10 cellular contexts compared by ENCODE assay signal in the genomic region with DNA sequence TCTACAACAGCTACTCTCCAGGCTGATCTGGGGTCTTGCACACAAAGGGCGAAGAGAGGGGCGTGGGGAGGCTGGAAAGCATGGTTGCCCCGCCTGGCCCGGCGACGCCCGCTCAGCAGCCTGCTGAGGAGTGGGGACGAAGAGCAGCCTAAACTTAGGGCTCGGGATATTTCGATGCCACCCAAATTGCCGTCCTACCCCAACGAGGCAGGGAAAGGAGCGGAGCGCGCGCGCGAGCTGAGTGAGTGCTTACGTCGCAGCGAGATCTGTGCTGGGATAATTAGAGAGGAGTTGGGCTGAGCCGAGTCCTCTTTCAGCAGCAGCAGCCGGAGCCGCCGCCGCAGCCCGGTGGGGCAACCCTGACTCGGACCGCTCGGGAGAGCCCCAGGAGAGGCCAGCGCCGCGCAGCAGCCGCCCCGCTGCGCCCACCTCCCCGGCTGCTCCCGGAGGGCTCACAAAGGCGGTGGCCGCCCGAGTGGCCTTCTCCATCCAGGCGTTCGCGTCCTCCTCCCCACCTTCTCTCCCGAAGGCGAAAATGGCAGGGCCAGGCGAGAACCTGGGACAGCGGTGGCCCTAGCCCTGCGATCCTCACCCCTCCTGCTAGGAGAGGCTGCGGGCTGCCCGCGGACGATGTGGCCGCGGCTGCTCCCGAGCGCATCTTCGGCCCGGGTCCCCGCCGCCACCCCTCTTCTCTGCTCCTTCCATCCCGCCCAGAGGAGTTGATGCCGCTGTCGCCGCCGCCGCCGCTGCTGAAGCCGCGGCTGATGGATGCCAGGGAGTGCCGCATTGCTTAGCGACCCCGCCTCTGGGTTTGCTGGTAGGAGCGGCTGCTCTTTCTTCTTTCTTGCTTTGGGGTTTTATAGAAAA. TPM values are rescaled to one million over a fixed set of nuclear protein-coding genes. Genes with fewer than 3 reads are reported as not detected.
A peak's percentile ranks its signal among the peaks of the same experiment; 100 is the strongest.
DNase-seq lines count a peak whose midpoint lies in the region; ATAC-seq and TF ChIP-seq lines count a peak whose summit lies in the region.
"Had no signal": no experiment of that assay in that cellular context is flagged by ENCODE, and none has a peak within 500 bp of the region (broad histone marks: within the 10 kb centered on the region; RNA-seq: fewer than 3 reads in every experiment).

A gene with protein sequence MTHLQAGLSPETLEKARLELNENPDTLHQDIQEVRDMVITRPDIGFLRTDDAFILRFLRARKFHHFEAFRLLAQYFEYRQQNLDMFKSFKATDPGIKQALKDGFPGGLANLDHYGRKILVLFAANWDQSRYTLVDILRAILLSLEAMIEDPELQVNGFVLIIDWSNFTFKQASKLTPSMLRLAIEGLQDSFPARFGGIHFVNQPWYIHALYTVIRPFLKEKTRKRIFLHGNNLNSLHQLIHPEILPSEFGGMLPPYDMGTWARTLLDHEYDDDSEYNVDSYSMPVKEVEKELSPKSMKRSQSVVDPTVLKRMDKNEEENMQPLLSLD (plus strand): TSS at position 306 of the 867 bp plus-strand sequence. CDS start 1,543 bp downstream, outside the sequence.

- H3K9me3 ChIP-seq in mucosa of descending colon = no peaks in the 10 kb centered on the region

- no peaks in the 10 kb centered on the region for H3K9me3 Mint-ChIP-seq in activated T-helper 2 cell treated with anti-CD3 and anti-CD28 coated beads, Interferon-gamma antibody, Interleukin-2, Interleukin-4, amounts not matched to agents 10 μg/mL and 5 μg/mL and 100 μg/mL, durations not matched to agents 14 hours and 24 hours and 36 hours
- H3K9me3 Mint-ChIP-seq in activated CD4-positive, alpha-beta T cell treated with anti-CD3 and anti-CD28 coated beads, Interleukin-2, amount 10 ng/mL, durations not matched to agents 7 days and 5 days = no peaks in the 10 kb centered on the region

- TF ChIP-seq CTCF in AG04449 (IDR thresholded peaks at IDR 0.05; ENCODE audit: insufficient read depth, low read length, missing control alignments) (no peak), choroid plexus epithelial cell (conservative IDR thresholded peaks at IDR 0.05; ENCODE audit: low read depth, low read length) (no peak), mucosa of descending colon (IDR thresholded peaks at IDR 0.05) (no peak)

- H3K27ac Mint-ChIP-seq in activated T-helper 2 cell treated with anti-CD3 and anti-CD28 coated beads, Interferon-gamma antibody, Interleukin-2, Interleukin-4, amounts not matched to agents 10 μg/mL and 5 μg/mL and 100 μg/mL, durations not matched to agents 14 hours and 24 hours and 36 hours = no peak within 1 kb of the TSS
- H3K27ac Mint-ChIP-seq in activated CD4-positive, alpha-beta T cell treated with anti-CD3 and anti-CD28 coated beads, Interleukin-2, amount 10 ng/mL, durations not matched to agents 7 days and 5 days = no peak within 1 kb of the TSS

- no peaks in the 10 kb centered on the region for H3K4me1 ChIP-seq in mucosa of descending colon (ENCODE audit: low read depth)

- no peak within 1 kb of the TSS for H3K4me3 Mint-ChIP-seq in activated T-helper 2 cell treated with anti-CD3 and anti-CD28 coated beads, Interferon-gamma antibody, Interleukin-2, Interleukin-4, amounts not matched to agents 10 μg/mL and 5 μg/mL and 100 μg/mL, durations not matched to agents 14 hours and 24 hours and 36 hours (ENCODE audit: low read depth)
- no peak within 1 kb of the TSS for H3K4me3 Mint-ChIP-seq in activated CD4-positive, alpha-beta T cell treated with anti-CD3 and anti-CD28 coated beads, Interleukin-2, amount 10 ng/mL, durations not matched to agents 7 days and 5 days

- intact Hi-C loops in mucosa of descending colon (cut with DNase I, micrococcal nuclease) = no loop called here
- intact Hi-C loops in activated T-helper 2 cell treated with anti-CD3 and anti-CD28 coated beads, Interferon-gamma antibody, Interleukin-2, Interleukin-4, amounts not matched to agents 10 μg/mL and 5 μg/mL and 100 μg/mL, durations not matched to agents 14 hours and 24 hours and 36 hours (cut with micrococcal nuclease) = no loop called here

- CTCF ChIA-PET in AG04449 (lab: Yijun Ruan, JAX) = no interaction called here
- CTCF ChIA-PET in activated CD4-positive, alpha-beta T cell treated with anti-CD3 and anti-CD28 coated beads, Interleukin-2, amount 10 ng/mL, durations not matched to agents 7 days and 5 days (lab: Charles Lee) = no interaction called here

- no peaks in the 10 kb centered on the region for H3K36me3 Mint-ChIP-seq in activated T-helper 2 cell treated with anti-CD3 and anti-CD28 coated beads, Interferon-gamma antibody, Interleukin-2, Interleukin-4, amounts not matched to agents 10 μg/mL and 5 μg/mL and 100 μg/mL, durations not matched to agents 14 hours and 24 hours and 36 hours (ENCODE audit: low read depth)
- H3K36me3 Mint-ChIP-seq in activated CD4-positive, alpha-beta T cell treated with anti-CD3 and anti-CD28 coated beads, Interleukin-2, amount 10 ng/mL, durations not matched to agents 7 days and 5 days (ENCODE audit: low read depth) = no peaks in the 10 kb centered on the region

- POLR2A ChIA-PET in AG04449 (lab: Yijun Ruan, JAX) = no interaction called here
- POLR2A ChIA-PET in activated CD4-positive, alpha-beta T cell treated with anti-CD3 and anti-CD28 coated beads, Interleukin-2, amount 10 ng/mL, durations not matched to agents 7 days and 5 days (lab: Charles Lee) = no interaction called here

- ATAC-seq in mucosa of descending colon (peak; percentile 18), HG02973 (IDR thresholded peaks at IDR 0.05; ENCODE audit: unreplicated experiment) (no peak)

- DNase-seq in AG04449 (ENCODE audit: low read depth, low spot score) (no peak), NCI-H1930 (lab: John Stamatoyannopoulos, UW) (peak; percentile 45 to 51), choroid plexus epithelial cell (ENCODE audit: low read depth) (peak; percentile 23), mucosa of descending colon (no peak)
- no peak for DNase-seq in activated T-helper 2 cell treated with anti-CD3 and anti-CD28 coated beads, Interferon-gamma antibody, Interleukin-2, Interleukin-4, amounts not matched to agents 10 μg/mL and 5 μg/mL and 100 μg/mL, durations not matched to agents 14 hours and 24 hours and 36 hours (ENCODE audit: low spot score)
- no peak for DNase-seq in activated CD4-positive, alpha-beta T cell treated with anti-CD3 and anti-CD28 coated beads, Interleukin-2, amount 10 ng/mL, durations not matched to agents 7 days and 5 days
- DNase-seq in stimulated activated CD4-positive, alpha-beta T cell treated with anti-CD3 and anti-CD28 coated beads, Interleukin-4, amount 100 ng/mL, for 1 hour = no peak

- H3K4me3 ChIP-seq in AG04449 (ENCODE audit: low read depth, low read length) = peak within 1 kb of the TSS; percentile 36
- H3K4me3 ChIP-seq in choroid plexus epithelial cell (ENCODE audit: low read depth, low read length) = peak within 1 kb of the TSS; percentile 44
- no peak within 1 kb of the TSS for H3K4me3 ChIP-seq in mucosa of descending colon

- peaks cover 32% of the 10 kb centered on the region for H3K27me3 Mint-ChIP-seq in activated T-helper 2 cell treated with anti-CD3 and anti-CD28 coated beads, Interferon-gamma antibody, Interleukin-2, Interleukin-4, amounts not matched to agents 10 μg/mL and 5 μg/mL and 100 μg/mL, durations not matched to agents 14 hours and 24 hours and 36 hours (ENCODE audit: low read depth)
- H3K27me3 Mint-ChIP-seq in activated CD4-positive, alpha-beta T cell treated with anti-CD3 and anti-CD28 coated beads, Interleukin-2, amount 10 ng/mL, durations not matched to agents 7 days and 5 days = peaks cover 34% of the 10 kb centered on the region

- H3K4me1 Mint-ChIP-seq in activated T-helper 2 cell treated with anti-CD3 and anti-CD28 coated beads, Interferon-gamma antibody, Interleukin-2, Interleukin-4, amounts not matched to agents 10 μg/mL and 5 μg/mL and 100 μg/mL, durations not matched to agents 14 hours and 24 hours and 36 hours (ENCODE audit: low read depth) = no peaks in the 10 kb centered on the region
- H3K4me1 Mint-ChIP-seq in activated CD4-positive, alpha-beta T cell treated with anti-CD3 and anti-CD28 coated beads, Interleukin-2, amount 10 ng/mL, durations not matched to agents 7 days and 5 days = peaks cover 1% of the 10 kb centered on the region

- H3K36me3 ChIP-seq in mucosa of descending colon (ENCODE audit: low read depth) = no peaks in the 10 kb centered on the region

RNA-seq across cellular contexts. Expression of the gene that starts here (rescaled TPM):
- under 1 TPM; 0.03 to 0.92 (median 0.19) TPM for total RNA-seq in mucosa of descending colon
- not detected in 2 replicates for total RNA-seq in activated T-helper 2 cell treated with anti-CD3 and anti-CD28 coated beads, Interferon-gamma antibody, Interleukin-2, Interleukin-4, amounts not matched to agents 10 μg/mL and 5 μg/mL and 100 μg/mL, durations not matched to agents 14 hours and 24 hours and 36 hours
- not detected for total RNA-seq in activated CD4-positive, alpha-beta T cell treated with anti-CD3 and anti-CD28 coated beads, Interleukin-2, amount 10 ng/mL, durations not matched to agents 7 days and 5 days
- total RNA-seq: pulmonary artery endothelial cell; T-helper 1 cell treated with Interleukin-12 subunit alpha and Interleukin-12 subunit beta and Interleukin-4 antibody, amounts not matched to agents 30 ng/mL and 1 ng/mL, for 36 hours had no signal

Comparison
In these comparisons a context has a peak if more than half of its experiments do, and no peak if none do; other contexts are left out.
1. Peak in ATAC-seq in mucosa of descending colon; RNA of the gene not detected or under 1 TPM.
2. DNase-seq: peak in NCI-H1930 (2 of 2) and choroid plexus epithelial cell (single experiment); none in AG04449 (single experiment), mucosa of descending colon (0 of 3), activated T-helper 2 cell treated with anti-CD3 and anti-CD28 coated beads, Interferon-gamma antibody, Interleukin-2, Interleukin-4, amounts not matched to agents 10 μg/mL and 5 μg/mL and 100 μg/mL, durations not matched to agents 14 hours and 24 hours and 36 hours (single experiment), activated CD4-positive, alpha-beta T cell treated with anti-CD3 and anti-CD28 coated beads, Interleukin-2, amount 10 ng/mL, durations not matched to agents 7 days and 5 days (single experiment) and stimulated activated CD4-positive, alpha-beta T cell treated with anti-CD3 and anti-CD28 coated beads, Interleukin-4, amount 100 ng/mL, for 1 hour (single experiment).